In the genomic region with DNA sequence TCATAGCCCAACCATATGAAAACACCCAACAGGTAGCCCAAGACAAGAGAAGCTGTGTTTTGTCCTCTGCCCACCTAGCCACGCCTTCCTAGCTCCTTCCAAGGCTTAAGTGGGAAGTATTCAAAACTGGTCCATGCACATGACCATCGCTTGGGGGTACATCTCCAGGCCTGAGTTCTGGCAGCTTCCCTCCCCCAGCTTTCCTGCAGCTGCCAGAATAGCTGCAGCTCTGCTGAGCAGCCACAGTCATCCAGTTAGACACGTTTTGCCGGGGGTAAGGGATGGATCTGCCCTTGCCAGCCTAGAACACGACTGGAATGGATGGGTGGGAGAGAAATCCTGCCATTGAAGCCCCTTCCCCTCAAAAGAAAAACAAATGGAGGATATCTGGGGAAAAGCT, we compare ENCODE assay signal across 21 cellular contexts.
"Had no signal": no experiment of that assay in that cellular context is flagged by ENCODE, and none has a peak within 500 bp of the region (broad histone marks: within the 10 kb centered on the region; RNA-seq: fewer than 3 reads in every experiment).

No MANE protein-coding gene starts in this region.

- H3K4me3 Mint-ChIP-seq: dendritic cell treated with granulocyte-macrophage colony-stimulating factor and Interleukin-4, amounts not matched to agents 40 ng/mL and 50 ng/mL, for 4 days; effector memory CD8-positive, alpha-beta T cell; memory B cell; naive thymus-derived CD4-positive, alpha-beta T cell had no signal

- H2AFZ ChIP-seq: hepatocyte had no signal

- H3K36me3 Mint-ChIP-seq: memory B cell; naive thymus-derived CD4-positive, alpha-beta T cell had no signal

- ATAC-seq: effector memory CD8-positive, alpha-beta T cell; naive thymus-derived CD4-positive, alpha-beta T cell; psoas muscle; right lobe of liver had no signal

- H3K4me1 Mint-ChIP-seq: naive thymus-derived CD4-positive, alpha-beta T cell had no signal

- H3K9me3 Mint-ChIP-seq: dendritic cell treated with granulocyte-macrophage colony-stimulating factor and Interleukin-4, amounts not matched to agents 40 ng/mL and 50 ng/mL, for 4 days; effector memory CD8-positive, alpha-beta T cell; memory B cell; naive thymus-derived CD4-positive, alpha-beta T cell had no signal

- H3K9me3 ChIP-seq: lower lobe of right lung, neutrophil, psoas muscle, right lobe of liver, tibial artery had no signal

- H3K79me2 ChIP-seq: hepatocyte had no signal

- DNase-seq: cerebellar nuclear complex; effector memory CD8-positive, alpha-beta T cell; foreskin melanocyte; head of caudate nucleus; kidney; left cardiac atrium; left ventricle myocardium inferior; lower lobe of right lung; midbrain; naive thymus-derived CD4-positive, alpha-beta T cell; psoas muscle; retina; right lobe of liver; small intestine; stimulated activated CD4-positive, alpha-beta T cell treated with anti-CD3 and anti-CD28 coated beads, Interleukin-12 subunit alpha, Interleukin-12 subunit beta, amount 100 ng/mL, for 4 hours; stimulated activated naive CD4-positive, alpha-beta T cell; tibial artery had no signal

- H3K27me3 ChIP-seq: hepatocyte, neutrophil, right lobe of liver had no signal

- H3K27ac ChIP-seq: hepatocyte, left ventricle myocardium inferior, lower lobe of right lung, neutrophil, psoas muscle, right lobe of liver, tibial artery had no signal

- H3K27ac Mint-ChIP-seq: dendritic cell treated with granulocyte-macrophage colony-stimulating factor and Interleukin-4, amounts not matched to agents 40 ng/mL and 50 ng/mL, for 4 days; effector memory CD8-positive, alpha-beta T cell; memory B cell; naive thymus-derived CD4-positive, alpha-beta T cell had no signal

- H3K36me3 ChIP-seq: left ventricle myocardium inferior, lower lobe of right lung, neutrophil, right lobe of liver, tibial artery had no signal

- H3K4me1 ChIP-seq: lower lobe of right lung, psoas muscle, tibial artery had no signal

- H3K4me2 ChIP-seq: hepatocyte had no signal

- H3K4me3 ChIP-seq: hepatocyte, left ventricle myocardium inferior, lower lobe of right lung, psoas muscle, right lobe of liver, tibial artery had no signal
